Comparison of ENCODE assay signal across 16 cellular contexts in the genomic region with DNA sequence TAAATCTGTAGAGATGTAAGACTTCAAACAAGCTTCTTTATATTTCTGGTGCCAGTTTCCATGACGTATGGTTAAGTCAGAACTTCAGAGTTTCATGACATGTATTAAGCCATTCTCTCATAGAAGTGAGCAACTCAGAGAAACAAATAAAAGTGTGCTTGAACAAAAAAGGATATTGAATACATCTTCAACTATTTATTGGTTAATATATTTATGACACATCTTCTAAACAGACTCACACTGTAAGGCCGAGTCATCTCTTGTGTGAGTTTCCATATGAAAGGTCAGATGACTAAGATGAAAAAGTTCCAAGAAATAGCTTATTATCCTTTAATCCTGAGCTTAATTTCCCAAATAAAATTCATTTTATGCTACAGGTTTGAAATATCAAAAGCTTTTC.
DNase-seq lines count a peak whose midpoint lies in the region; ATAC-seq and TF ChIP-seq lines count a peak whose summit lies in the region.
"Had no signal": no experiment of that assay in that cellular context is flagged by ENCODE, and none has a peak within 500 bp of the region (broad histone marks: within the 10 kb centered on the region; RNA-seq: fewer than 3 reads in every experiment).

No MANE protein-coding gene starts in this region.

- TF ChIP-seq CTCF in PC-9 (conservative IDR thresholded peaks at IDR 0.05): no peak

- H3K9me2 ChIP-seq in PC-9 (ENCODE audit: insufficient read depth): no peaks in the 10 kb centered on the region; the same call in 1 of the 2 replicates

- no peaks in the 10 kb centered on the region for H3K36me3 Mint-ChIP-seq in stimulated activated naive B cell treated with anti-CD40 and anti-IgM and Interleukin-4, amounts not matched to agents 10 μg/mL and 1 μg/mL and 100 μg/mL, for 72 hours
- H3K36me3 Mint-ChIP-seq: IgD-negative memory B cell; naive B cell; stimulated activated effector memory CD8-positive, alpha-beta T cell treated with anti-CD3 and anti-CD28 coated beads, Interleukin-12 subunit alpha, Interleukin-12 subunit beta, amount 100 ng/mL, for 72 hours had no signal

- H3K27ac Mint-ChIP-seq in stimulated activated naive B cell treated with anti-CD40 and anti-IgM and Interleukin-4, amounts not matched to agents 10 μg/mL and 1 μg/mL and 100 μg/mL, for 72 hours: no peak overlapping the region
- H3K27ac Mint-ChIP-seq: CD4-positive, alpha-beta T cell; IgD-negative memory B cell; naive B cell; stimulated activated effector memory CD8-positive, alpha-beta T cell treated with anti-CD3 and anti-CD28 coated beads, Interleukin-12 subunit alpha, Interleukin-12 subunit beta, amount 100 ng/mL, for 72 hours had no signal

- peak overlapping the region; percentile 12; the same call in 1 of the 2 replicates for H2AFZ ChIP-seq in PC-9

- H3K4me3 Mint-ChIP-seq in stimulated activated naive B cell treated with anti-CD40 and anti-IgM and Interleukin-4, amounts not matched to agents 10 μg/mL and 1 μg/mL and 100 μg/mL, for 72 hours: no peak overlapping the region
- H3K4me3 Mint-ChIP-seq: CD4-positive, alpha-beta T cell; IgD-negative memory B cell; naive B cell; stimulated activated effector memory CD8-positive, alpha-beta T cell treated with anti-CD3 and anti-CD28 coated beads, Interleukin-12 subunit alpha, Interleukin-12 subunit beta, amount 100 ng/mL, for 72 hours had no signal

- BruUV-seq in PC-9 (replicated peaks; lab: Mats Ljungman, UMichigan): no TSS peak

- POLR2A ChIA-PET in PC-9 (lab: Charles Lee; ENCODE audit: unreplicated experiment): no interaction called here

- H3K36me3 ChIP-seq in PC-9 (ENCODE audit: low read depth): no peaks in the 10 kb centered on the region
- H3K36me3 ChIP-seq: esophagus muscularis mucosa, tibial nerve had no signal

- DNase-seq in ELR (ENCODE audit: low read depth) (peak; percentile 44), PC-9 (no peak), renal cortical epithelial cell (ENCODE audit: low read depth) (peak; percentile 13)
- no peak for DNase-seq in stimulated activated naive B cell treated with anti-CD40 and anti-IgM and Interleukin-4, amounts not matched to agents 10 μg/mL and 1 μg/mL and 100 μg/mL, for 72 hours
- DNase-seq: CD4-positive, alpha-beta T cell; cortex of kidney; left ventricle myocardium superior; naive B cell; NCI-H82 had no signal

- no peak overlapping the region for H3K27ac ChIP-seq in PC-9
- H3K27ac ChIP-seq: esophagus muscularis mucosa, tibial nerve had no signal

- H3K79me2 ChIP-seq in PC-9 (ENCODE audit: low read depth): no peaks in the 10 kb centered on the region

- H3K27me3 Mint-ChIP-seq in stimulated activated naive B cell treated with anti-CD40 and anti-IgM and Interleukin-4, amounts not matched to agents 10 μg/mL and 1 μg/mL and 100 μg/mL, for 72 hours: no peaks in the 10 kb centered on the region

- H3K27me3 ChIP-seq in PC-9 (ENCODE audit: insufficient read depth, low read depth): no peaks in the 10 kb centered on the region
- H3K27me3 ChIP-seq: esophagus muscularis mucosa, tibial nerve had no signal

- no peaks in the 10 kb centered on the region for H4K20me1 ChIP-seq in PC-9 (ENCODE audit: insufficient read depth)

- H3K4me1 ChIP-seq in PC-9 (replicated peaks; ENCODE audit: insufficient read depth): no peaks in the 10 kb centered on the region
- H3K4me1 ChIP-seq: esophagus muscularis mucosa, tibial nerve had no signal

- no peaks in the 10 kb centered on the region for H3K9me3 ChIP-seq in PC-9 (ENCODE audit: insufficient read depth, low read depth)
- H3K9me3 ChIP-seq: esophagus muscularis mucosa, tibial nerve had no signal

- no peak overlapping the region for H3K4me3 ChIP-seq in PC-9
- H3K4me3 ChIP-seq: esophagus muscularis mucosa, tibial nerve had no signal

- CTCF ChIA-PET in PC-9 (lab: Charles Lee): no interaction called here

- no peaks in the 10 kb centered on the region for H3F3A ChIP-seq in PC-9 (ENCODE audit: insufficient read depth, low read depth)

- H3K4me2 ChIP-seq in PC-9: no peak overlapping the region

- H3K9me3 Mint-ChIP-seq in stimulated activated naive B cell treated with anti-CD40 and anti-IgM and Interleukin-4, amounts not matched to agents 10 μg/mL and 1 μg/mL and 100 μg/mL, for 72 hours: no peaks in the 10 kb centered on the region
- H3K9me3 Mint-ChIP-seq: CD4-positive, alpha-beta T cell; IgD-negative memory B cell; stimulated activated effector memory CD8-positive, alpha-beta T cell treated with anti-CD3 and anti-CD28 coated beads, Interleukin-12 subunit alpha, Interleukin-12 subunit beta, amount 100 ng/mL, for 72 hours had no signal

- intact Hi-C loops in PC-9 (cut with micrococcal nuclease; ENCODE audit: unreplicated experiment): no loop called here

- ATAC-seq in esophagus mucosa (peak; percentile 48), HG03196 (IDR thresholded peaks at IDR 0.05; ENCODE audit: unreplicated experiment) (no peak), HG02763 (IDR thresholded peaks at IDR 0.05; ENCODE audit: unreplicated experiment) (no peak)
- no peak for ATAC-seq in stimulated activated naive B cell treated with anti-CD40 and anti-IgM and Interleukin-4, amounts not matched to agents 10 μg/mL and 1 μg/mL and 100 μg/mL, for 72 hours (replicated peaks)
- ATAC-seq: left ventricle myocardium superior; stimulated activated effector memory CD8-positive, alpha-beta T cell treated with anti-CD3 and anti-CD28 coated beads, Interleukin-12 subunit alpha, Interleukin-12 subunit beta, amount 100 ng/mL, for 72 hours had no signal

- no peaks in the 10 kb centered on the region for H3K4me1 Mint-ChIP-seq in stimulated activated naive B cell treated with anti-CD40 and anti-IgM and Interleukin-4, amounts not matched to agents 10 μg/mL and 1 μg/mL and 100 μg/mL, for 72 hours
- H3K4me1 Mint-ChIP-seq: IgD-negative memory B cell; naive B cell; stimulated activated effector memory CD8-positive, alpha-beta T cell treated with anti-CD3 and anti-CD28 coated beads, Interleukin-12 subunit alpha, Interleukin-12 subunit beta, amount 100 ng/mL, for 72 hours had no signal

Comparison
In these comparisons a context has a peak if more than half of its experiments do, and no peak if none do; other contexts are left out.
1. DNase-seq: peak in ELR (single experiment) and renal cortical epithelial cell (single experiment); none in PC-9 (0 of 2) and stimulated activated naive B cell treated with anti-CD40 and anti-IgM and Interleukin-4, amounts not matched to agents 10 μg/mL and 1 μg/mL and 100 μg/mL, for 72 hours (single experiment).